ENCODE assay signal across 12 cellular contexts in genomic region chr6:12160350-12160749, GRCh38.
DNase-seq lines count a peak whose midpoint lies in the region; ATAC-seq and TF ChIP-seq lines count a peak whose summit lies in the region.
"Had no signal": no experiment of that assay in that cellular context is flagged by ENCODE, and none has a peak within 500 bp of the region (broad histone marks: within the 10 kb centered on the region; RNA-seq: fewer than 3 reads in every experiment).

No MANE protein-coding gene starts in this region.

- H3K4me2 ChIP-seq in GM23338, result no peak overlapping the region
- no peak overlapping the region for H3K4me2 ChIP-seq in PC-3 (ENCODE audit: low read length)

- no peaks in the 10 kb centered on the region for H3K9me3 Mint-ChIP-seq in GM23338

- no peak overlapping the region for H3K9ac ChIP-seq in PC-3 (ENCODE audit: low read length)

- H3F3A ChIP-seq in GM23338 (replicated peaks; ENCODE audit: low read depth) (no peaks in the 10 kb centered on the region), PC-3 (ENCODE audit: low read length, unreplicated experiment) (no peaks in the 10 kb centered on the region)

- no peaks in the 10 kb centered on the region for H3K36me3 ChIP-seq in GM23338 (ENCODE audit: insufficient read depth)
- peaks cover 21% of the 10 kb centered on the region for H3K36me3 ChIP-seq in SJSA1
- no peaks in the 10 kb centered on the region for H3K36me3 ChIP-seq in PC-3 (ENCODE audit: low read depth, low read length)

- no peaks in the 10 kb centered on the region for H3K9me3 ChIP-seq in SJSA1 (replicated peaks)
- no peaks in the 10 kb centered on the region for H3K9me3 ChIP-seq in PC-3 (ENCODE audit: low read length)
- H3K9me3 ChIP-seq: esophagus squamous epithelium had no signal

- H3K27ac ChIP-seq in GM23338 (ENCODE audit: low read depth), result no peak overlapping the region
- peak overlapping the region; percentile 52 for H3K27ac ChIP-seq in SJSA1
- H3K27ac ChIP-seq in PC-3 (ENCODE audit: low read length), result no peak overlapping the region

- TF ChIP-seq CTCF in GM23338 (conservative IDR thresholded peaks at IDR 0.05; ENCODE audit: low read depth in 2 of 2) (no peak), fibroblast of pulmonary artery (IDR thresholded peaks at IDR 0.05; ENCODE audit: low read length, missing control alignments) (no peak), PC-3 (conservative IDR thresholded peaks at IDR 0.05; ENCODE audit: low read depth, low read length) (no peak)

- ATAC-seq in GM23338 (no peak), PC-3 (no peak)

- CTCF ChIA-PET in PC-3 (lab: Charles Lee), result interaction anchor here (0.6 kb wide), 1 partner anchor 68 kb away, joined by 5 read pairs; no protein-coding TSS in a partner anchor

- no peaks in the 10 kb centered on the region; the same call in 2 of the 3 replicates for H3K4me1 Mint-ChIP-seq in GM23338

- H3K36me3 Mint-ChIP-seq in GM23338 (ENCODE audit: low read depth), result peaks cover 31% of the 10 kb centered on the region

- H3K27ac Mint-ChIP-seq in GM23338, result peak overlapping the region; percentile 59; the same call in 1 of the 2 replicates

- H3K4me1 ChIP-seq in GM23338 (ENCODE audit: insufficient read depth) (no peaks in the 10 kb centered on the region), SJSA1 (replicated peaks) (peaks cover 17% of the 10 kb centered on the region), PC-3 (ENCODE audit: insufficient read depth, low read length) (peaks cover 7% of the 10 kb centered on the region)
- H3K4me1 ChIP-seq: esophagus squamous epithelium had no signal

- no peaks in the 10 kb centered on the region; the same call in 1 of the 2 replicates for H4K20me1 ChIP-seq in GM23338 (replicated peaks; ENCODE audit: insufficient read depth)
- no peaks in the 10 kb centered on the region for H4K20me1 ChIP-seq in PC-3 (ENCODE audit: low read length)

- H3K4me3 Mint-ChIP-seq in GM23338, result no peak overlapping the region

- intact Hi-C loops in PC-3 (cut with micrococcal nuclease), result no loop called here

- DNase-seq in GM23338 (ENCODE audit: low spot score) (no peak), SJSA1 (ENCODE audit: low read depth in 1 of 2, low spot score in 2 of 2) (peak; percentile 66 to 78), fibroblast of pulmonary artery (ENCODE audit: low read depth) (peak; percentile 69), renal cortical epithelial cell (ENCODE audit: low read depth) (peak; percentile 72), NCI-H510A treated with DMSO at 0.1 percent for 48 hours (lab: John Stamatoyannopoulos, UW) (no peak), PC-3 (no peak), epidermal melanocyte (ENCODE audit: insufficient read length, low spot score) (no peak)
- DNase-seq in activated CD4-positive, alpha-beta T cell treated with anti-CD3 and anti-CD28 coated beads for 48 hours, result no peak
- DNase-seq: activated CD4-positive, alpha-beta T cell treated with anti-CD3 and anti-CD28 coated beads, Interleukin-2, amount 50 U/mL, for 1 hour; esophagus squamous epithelium; NCI-H2081 treated with DMSO at 0.1 percent for 48 hours had no signal

- POLR2A ChIA-PET in PC-3 (lab: Charles Lee; ENCODE audit: unreplicated experiment), result no interaction called here

- H2AFZ ChIP-seq in GM23338, result no peak overlapping the region
- no peak overlapping the region for H2AFZ ChIP-seq in PC-3 (ENCODE audit: low read length)

- peaks cover 3% of the 10 kb centered on the region for H3K27me3 Mint-ChIP-seq in GM23338 (ENCODE audit: insufficient read depth, low read depth, poor library complexity)

- H3K79me2 ChIP-seq in GM23338 (replicated peaks; ENCODE audit: insufficient read depth), result no peaks in the 10 kb centered on the region; the same call in 1 of the 2 replicates
- no peaks in the 10 kb centered on the region for H3K79me2 ChIP-seq in PC-3 (ENCODE audit: low read length)

- no TSS peak for BruUV-seq in PC-3 (replicated peaks; lab: Mats Ljungman, UMichigan)

- H3K4me3 ChIP-seq in GM23338 (no peak overlapping the region), SJSA1 (no peak overlapping the region), fibroblast of pulmonary artery (replicated peaks; ENCODE audit: low read depth, low read length) (no peak overlapping the region), PC-3 (ENCODE audit: low read length) (no peak overlapping the region)
- H3K4me3 ChIP-seq: esophagus squamous epithelium, skin epidermis had no signal

- H3K9me2 ChIP-seq in GM23338 (ENCODE audit: insufficient read depth) (no peaks in the 10 kb centered on the region), PC-3 (replicated peaks; ENCODE audit: low read length) (no peaks in the 10 kb centered on the region)

- no peaks in the 10 kb centered on the region for H3K27me3 ChIP-seq in GM23338 (ENCODE audit: insufficient read depth)
- H3K27me3 ChIP-seq in SJSA1 (replicated peaks), result no peaks in the 10 kb centered on the region
- no peaks in the 10 kb centered on the region for H3K27me3 ChIP-seq in PC-3 (ENCODE audit: low read length)
- H3K27me3 ChIP-seq: esophagus squamous epithelium had no signal

TF ChIP-seq in GM23338, 12 proteins besides CTCF, POLR2A, EP300 and RAD21 (continues in another document):
- TF ChIP-seq EZH2phosphoT487 (IDR thresholded peaks at IDR 0.05; ENCODE audit: unreplicated experiment) (no peak), REST (IDR thresholded peaks at IDR 0.05; ENCODE audit: unreplicated experiment) (no peak), STAT1 (IDR thresholded peaks at IDR 0.05; ENCODE audit: unreplicated experiment) (no peak), ZNF331 (CRISPR knock-in tag; IDR thresholded peaks at IDR 0.05; ENCODE audit: low read depth) (no peak), NANOG (IDR thresholded peaks at IDR 0.05; ENCODE audit: borderline replicate concordance) (no peak), EZH2 (IDR thresholded peaks at IDR 0.05; ENCODE audit: low read depth, unreplicated experiment) (no peak), POLR2AphosphoS5 (IDR thresholded peaks at IDR 0.05; ENCODE audit: low read depth) (no peak), ZNF114 (CRISPR knock-in tag; IDR thresholded peaks at IDR 0.05) (no peak), CREB1 (CRISPR knock-in tag; IDR thresholded peaks at IDR 0.05; ENCODE audit: low read depth) (no peak), JUNB (IDR thresholded peaks at IDR 0.05; ENCODE audit: unreplicated experiment) (no peak), ETS1 (IDR thresholded peaks at IDR 0.05) (no peak)

Comparison
In these comparisons a context has a peak if more than half of its experiments do, and no peak if none do; other contexts are left out.
1. DNase-seq: peak in SJSA1 (2 of 2), fibroblast of pulmonary artery (single experiment) and renal cortical epithelial cell (single experiment); none in GM23338 (single experiment), NCI-H510A treated with DMSO at 0.1 percent for 48 hours (single experiment), PC-3 (single experiment), epidermal melanocyte (single experiment) and activated CD4-positive, alpha-beta T cell treated with anti-CD3 and anti-CD28 coated beads for 48 hours (single experiment).